In the genomic region with DNA sequence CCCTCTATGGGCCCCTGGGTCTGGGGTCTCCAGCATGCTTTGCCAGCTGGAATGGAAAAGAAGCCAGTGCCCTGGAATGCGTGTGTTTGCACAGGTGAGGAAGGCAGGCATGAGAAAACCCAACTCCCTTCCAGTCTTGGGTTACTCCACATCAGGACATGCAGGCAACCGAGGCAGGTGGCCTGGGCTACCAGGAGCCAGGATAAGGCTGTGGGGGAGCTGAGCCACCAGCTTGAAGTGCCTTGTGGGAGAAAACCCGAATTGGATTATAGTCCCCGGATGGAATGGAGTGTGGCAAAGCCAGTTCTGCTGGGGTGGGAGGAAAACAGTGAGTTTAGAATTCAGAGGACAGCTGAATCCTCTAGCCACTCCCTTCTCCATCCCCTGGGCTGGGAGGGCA, we compare ENCODE assay signal across 9 cellular contexts. TPM values are rescaled to one million over a fixed set of nuclear protein-coding genes. Genes with fewer than 3 reads are reported as not detected.
A peak's percentile ranks its signal among the peaks of the same experiment; 100 is the strongest.
DNase-seq lines count a peak whose midpoint lies in the region; ATAC-seq and TF ChIP-seq lines count a peak whose summit lies in the region.
"Had no signal": no experiment of that assay in that cellular context is flagged by ENCODE, and none has a peak within 500 bp of the region (broad histone marks: within the 10 kb centered on the region; RNA-seq: fewer than 3 reads in every experiment).

No MANE protein-coding gene starts in this region.

- intact Hi-C loops in head of caudate nucleus (cut with DNase I) = no loop called here
- intact Hi-C loops in upper lobe of right lung (cut with DNase I) = no loop called here

- ATAC-seq in activated T-cell treated with anti-CD3 and anti-CD28 coated beads, Interleukin-2, amount 50 U/mL, for 4 hours = peak; percentile 54 to 55
- peak; percentile 55 for ATAC-seq in upper lobe of right lung

- no peaks in the 10 kb centered on the region for H3K36me3 Mint-ChIP-seq in activated T-cell treated with anti-CD3 and anti-CD28 coated beads, Interleukin-2, amount 50 U/mL, for 4 hours (ENCODE audit: insufficient read depth)

- H3K4me1 ChIP-seq in upper lobe of right lung = no peaks in the 10 kb centered on the region

- H3K36me3 ChIP-seq in upper lobe of right lung = no peaks in the 10 kb centered on the region
- H3K36me3 ChIP-seq: BLaER1 had no signal

- no peak overlapping the region for H3K4me3 Mint-ChIP-seq in activated T-cell treated with anti-CD3 and anti-CD28 coated beads, Interleukin-2, amount 50 U/mL, for 4 hours

- H3K4me3 ChIP-seq in upper lobe of right lung (no peak overlapping the region), coronary artery (no peak overlapping the region)
- H3K4me3 ChIP-seq: BLaER1 had no signal

- H3K27me3 Mint-ChIP-seq in activated T-cell treated with anti-CD3 and anti-CD28 coated beads, Interleukin-2, amount 50 U/mL, for 4 hours (ENCODE audit: low read depth) = peaks cover 75% of the 10 kb centered on the region

- DNase-seq in activated T-cell treated with anti-CD3 and anti-CD28 coated beads, Interleukin-2, amount 50 U/mL, for 4 hours = no peak
- no peak for DNase-seq in activated T-cell treated with anti-CD3 and anti-CD28 coated beads for 4 hours
- DNase-seq in NCI-H1694 (lab: John Stamatoyannopoulos, UW) = peak; percentile 79
- DNase-seq in SW480 (ENCODE audit: low spot score) = peak; percentile 91
- DNase-seq in head of caudate nucleus = peak in 41 of 42 donors; percentile 43 to 90 (median 71)
- DNase-seq in upper lobe of right lung = no peak
- no peak for DNase-seq in coronary artery (ENCODE audit: low spot score)
- no peak for DNase-seq in globus pallidus (ENCODE audit: low spot score)

- no peak overlapping the region for H3K27ac ChIP-seq in upper lobe of right lung
- no peak overlapping the region for H3K27ac ChIP-seq in coronary artery
- H3K27ac ChIP-seq: BLaER1 had no signal

- no peaks in the 10 kb centered on the region for H3K4me1 Mint-ChIP-seq in activated T-cell treated with anti-CD3 and anti-CD28 coated beads, Interleukin-2, amount 50 U/mL, for 4 hours (ENCODE audit: low read depth)

- TF ChIP-seq CTCF in upper lobe of right lung (IDR thresholded peaks at IDR 0.05) = no peak
- TF ChIP-seq CTCF in coronary artery (IDR thresholded peaks at IDR 0.05) = no peak

- H3K27me3 ChIP-seq in upper lobe of right lung = peaks cover 75% of the 10 kb centered on the region

- no peaks in the 10 kb centered on the region for H3K9me3 Mint-ChIP-seq in activated T-cell treated with anti-CD3 and anti-CD28 coated beads, Interleukin-2, amount 50 U/mL, for 4 hours

- H3K9me3 ChIP-seq in upper lobe of right lung = no peaks in the 10 kb centered on the region
- H3K9me3 ChIP-seq: BLaER1 had no signal

RNA-seq across cellular contexts. Expression of a gene that starts 7.2 kb away (rescaled TPM):
- under 1 TPM in 2 of 3 donors, not detected in 1; 0.16 to 0.49 TPM for total RNA-seq in activated T-cell treated with anti-CD3 and anti-CD28 coated beads, Interleukin-2, amount 50 U/mL, for 4 hours
- 2.1 TPM for total RNA-seq in upper lobe of right lung

Comparison
In these comparisons a context has a peak if more than half of its experiments do, and no peak if none do; other contexts are left out.
1. DNase-seq: peak in NCI-H1694 (single experiment), SW480 (single experiment) and head of caudate nucleus (41 of 42); none in activated T-cell treated with anti-CD3 and anti-CD28 coated beads, Interleukin-2, amount 50 U/mL, for 4 hours (single experiment), activated T-cell treated with anti-CD3 and anti-CD28 coated beads for 4 hours (single experiment), upper lobe of right lung (single experiment), coronary artery (single experiment) and globus pallidus (single experiment).